Comparison of ENCODE assay signal across 24 cellular contexts in genomic region chr1:162956922-162957321, GRCh38.
DNase-seq lines count a peak whose midpoint lies in the region; ATAC-seq and TF ChIP-seq lines count a peak whose summit lies in the region.
"Had no signal": no experiment of that assay in that cellular context is flagged by ENCODE, and none has a peak within 500 bp of the region (broad histone marks: within the 10 kb centered on the region; RNA-seq: fewer than 3 reads in every experiment).

No MANE protein-coding gene starts in this region.

- TF ChIP-seq CTCF in fibroblast of villous mesenchyme (IDR thresholded peaks at IDR 0.05; ENCODE audit: insufficient read depth, low read depth, low read length) (no peak), WERI-Rb-1 (IDR thresholded peaks at IDR 0.05; ENCODE audit: low read depth, low read length) (no peak)

- ATAC-seq in HG02642 (IDR thresholded peaks at IDR 0.05; ENCODE audit: poor library complexity, unreplicated experiment) (no peak), GM18520 (IDR thresholded peaks at IDR 0.05; ENCODE audit: unreplicated experiment) (no peak)
- ATAC-seq: gastrocnemius medialis, right lobe of liver had no signal

- no peaks in the 10 kb centered on the region for H3K9me3 ChIP-seq in WERI-Rb-1 (ENCODE audit: severe bottlenecking)
- H3K9me3 ChIP-seq: gastrocnemius medialis, right lobe of liver had no signal

- no peaks in the 10 kb centered on the region for H3K27me3 ChIP-seq in WERI-Rb-1 (ENCODE audit: insufficient read depth, low read depth, severe bottlenecking)
- H3K27me3 ChIP-seq: gastrocnemius medialis, hepatocyte, right lobe of liver had no signal

- no peak overlapping the region for H3K27ac ChIP-seq in WERI-Rb-1
- H3K27ac ChIP-seq: gastrocnemius medialis, hepatocyte, parathyroid adenoma, right lobe of liver had no signal

- H3K36me3 ChIP-seq in WERI-Rb-1: no peaks in the 10 kb centered on the region
- H3K36me3 ChIP-seq: gastrocnemius medialis, right lobe of liver had no signal

- H3K4me3 ChIP-seq in fibroblast of villous mesenchyme (ENCODE audit: low read depth, low read length) (no peak overlapping the region), WERI-Rb-1 (ENCODE audit: low read depth, low read length) (no peak overlapping the region)
- H3K4me3 ChIP-seq: gastrocnemius medialis, hepatocyte, right lobe of liver had no signal

- DNase-seq in EL: peak; percentile 67
- peak; percentile 2 for DNase-seq in RPMI7951 (ENCODE audit: low read depth)
- peak; percentile 28 for DNase-seq in fibroblast of villous mesenchyme (ENCODE audit: low read depth)
- DNase-seq in renal cortical epithelial cell (ENCODE audit: low read depth): peak; percentile 68
- DNase-seq in WERI-Rb-1: no peak
- no peak for DNase-seq in SW 1271 (lab: John Stamatoyannopoulos, UW)
- DNase-seq: activated B cell treated with CpG ODN at 0.5 μM for 24 hours; AML-193; aorta; caudate nucleus; CD8-positive, alpha-beta memory T cell; gastrocnemius medialis; GF-D8; Kasumi-1; NCI-H1048; NCI-H187 treated with DMSO at 0.1 percent for 48 hours; NCI-H69; right lobe of liver; stimulated activated CD4-positive, alpha-beta T cell treated with anti-CD3 and anti-CD28 coated beads, Interleukin-15, amount 100 ng/mL, for 24 hours; T-helper 9 cell had no signal

Comparison
In these comparisons a context has a peak if more than half of its experiments do, and no peak if none do; other contexts are left out.
1. DNase-seq: peak in EL (single experiment), RPMI7951 (single experiment), fibroblast of villous mesenchyme (single experiment) and renal cortical epithelial cell (single experiment); none in WERI-Rb-1 (single experiment) and SW 1271 (0 of 2).